Comparison of ENCODE assay signal across 29 cellular contexts in genomic region chr15:98530570-98530969, GRCh38.
DNase-seq lines count a peak whose midpoint lies in the region; ATAC-seq and TF ChIP-seq lines count a peak whose summit lies in the region.
"Had no signal": no experiment of that assay in that cellular context is flagged by ENCODE, and none has a peak within 500 bp of the region (broad histone marks: within the 10 kb centered on the region; RNA-seq: fewer than 3 reads in every experiment).

No MANE protein-coding gene starts in this region.

- 65 to 73% methylated on average over 2 of the region's 2 CpGs for WGBS in sigmoid colon, 2 donors

- intact Hi-C loops in sigmoid colon (cut with DNase I): no loop called here

- TF ChIP-seq POLR2A in sigmoid colon (IDR thresholded peaks at IDR 0.05): no peak

- H3K36me3 ChIP-seq in GM23338 (ENCODE audit: insufficient read depth): no peaks in the 10 kb centered on the region
- no peaks in the 10 kb centered on the region for H3K36me3 ChIP-seq in sigmoid colon
- H3K36me3 ChIP-seq: BE2C, thoracic aorta, vagina had no signal

- H3K4me1 ChIP-seq in GM23338 (ENCODE audit: insufficient read depth) (peaks cover 4% of the 10 kb centered on the region), sigmoid colon (peaks cover 0 to 6% (median 6%) of the 10 kb centered on the region in 4 donors)
- H3K4me1 ChIP-seq: BE2C, psoas muscle had no signal

- peak; percentile 12 for DNase-seq in stimulated activated CD4-positive, alpha-beta T cell treated with anti-CD3 and anti-CD28 coated beads, Interleukin-1b, Interleukin-23, amount 100 ng/mL, for 48 hours
- no peak for DNase-seq in stimulated activated CD4-positive, alpha-beta T cell treated with anti-CD3 and anti-CD28 coated beads, Interleukin-2, amount 100 ng/mL, for 24 hours
- DNase-seq in GM23338 (ENCODE audit: low spot score) (no peak), epithelial cell of esophagus (ENCODE audit: low read depth) (peak; percentile 37), NCI-H187 treated with DMSO at 0.1 percent for 48 hours (lab: John Stamatoyannopoulos, UW) (no peak), sigmoid colon (no peak), activated gamma-delta T cell treated with Interleukin-2 at 50 U/mL for 16 hours (no peak)
- DNase-seq: activated B cell treated with CpG ODN at 0.5 μM for 24 hours; activated CD8-positive, alpha-beta memory T cell treated with anti-CD3 and anti-CD28 coated beads, Interleukin-2, amount 50 U/mL, for 4 hours; BE2C; CD8-positive, alpha-beta T cell; cortex of kidney; effector memory CD4-positive, alpha-beta T cell; left colon; MM.1S; mucosa of descending colon; natural killer cell; NCI-H1105 treated with DMSO at 0.1 percent for 48 hours; NCI-H1930; NCI-H524 treated with DMSO at 0.1 percent for 48 hours; PC-9; psoas muscle; SK-N-SH had no signal

- peaks cover 8% of the 10 kb centered on the region for H3K4me1 Mint-ChIP-seq in GM23338
- H3K4me1 Mint-ChIP-seq: activated B cell treated with CpG ODN at 0.5 μM for 24 hours, natural killer cell had no signal

- peaks cover 3% of the 10 kb centered on the region for H3K27me3 Mint-ChIP-seq in GM23338 (ENCODE audit: insufficient read depth, low read depth, poor library complexity)

- no peak for TF ChIP-seq CTCF in GM23338 (conservative IDR thresholded peaks at IDR 0.05; ENCODE audit: low read depth in 2 of 2)
- TF ChIP-seq CTCF in epithelial cell of esophagus (IDR thresholded peaks at IDR 0.05; ENCODE audit: insufficient read depth, low read depth, low read length, missing control alignments): no peak
- no peak for TF ChIP-seq CTCF in sigmoid colon (IDR thresholded peaks at IDR 0.05)

- no peak overlapping the region for H3K4me3 Mint-ChIP-seq in GM23338
- H3K4me3 Mint-ChIP-seq: activated B cell treated with CpG ODN at 0.5 μM for 24 hours; CD8-positive, alpha-beta T cell; natural killer cell; stimulated activated naive CD8-positive, alpha-beta T cell treated with anti-CD3 and anti-CD28 coated beads, Interleukin-15, Interleukin-2, amounts not matched to agents 100 ng/mL and 50 ng/mL, for 24 hours; T-helper 1 cell treated with Interleukin-12 subunit alpha and Interleukin-12 subunit beta and Interleukin-4 antibody, amounts not matched to agents 30 μg/mL and 1 μg/mL, for 36 hours had no signal

- TF ChIP-seq EP300 in sigmoid colon (IDR thresholded peaks at IDR 0.05): no peak

- H3K4me3 ChIP-seq in GM23338 (no peak overlapping the region), epithelial cell of esophagus (ENCODE audit: low read length) (no peak overlapping the region), sigmoid colon (no peak overlapping the region)
- H3K4me3 ChIP-seq: mucosa of descending colon, PC-9, psoas muscle, thoracic aorta, vagina had no signal

- no peak for ATAC-seq in GM23338
- ATAC-seq: CD8-positive, alpha-beta T cell; HepG2; left colon; mucosa of descending colon; natural killer cell; psoas muscle; Right ventricle myocardium inferior had no signal

- H3K79me2 ChIP-seq in GM23338 (replicated peaks; ENCODE audit: insufficient read depth): no peaks in the 10 kb centered on the region

- no peaks in the 10 kb centered on the region for H3K9me3 ChIP-seq in sigmoid colon
- H3K9me3 ChIP-seq: BE2C, mucosa of descending colon, psoas muscle, SK-N-SH, thoracic aorta, vagina had no signal

- no peak overlapping the region for H3K27ac Mint-ChIP-seq in GM23338
- H3K27ac Mint-ChIP-seq: activated B cell treated with CpG ODN at 0.5 μM for 24 hours; CD8-positive, alpha-beta T cell; natural killer cell; stimulated activated naive CD8-positive, alpha-beta T cell treated with anti-CD3 and anti-CD28 coated beads, Interleukin-15, Interleukin-2, amounts not matched to agents 100 ng/mL and 50 ng/mL, for 24 hours; T-helper 1 cell treated with Interleukin-12 subunit alpha and Interleukin-12 subunit beta and Interleukin-4 antibody, amounts not matched to agents 30 μg/mL and 1 μg/mL, for 36 hours had no signal

- H3K9me2 ChIP-seq in GM23338 (ENCODE audit: insufficient read depth): no peaks in the 10 kb centered on the region
- H3K9me2 ChIP-seq: SK-N-SH had no signal

- H3K27me3 ChIP-seq in GM23338 (ENCODE audit: insufficient read depth) (no peaks in the 10 kb centered on the region), sigmoid colon (no peaks in the 10 kb centered on the region)
- H3K27me3 ChIP-seq: vagina had no signal

- H3F3A ChIP-seq in GM23338 (replicated peaks; ENCODE audit: low read depth): no peaks in the 10 kb centered on the region

- peak overlapping the region; percentile 32 for H2AFZ ChIP-seq in GM23338
- H2AFZ ChIP-seq: PC-9 had no signal

- H3K4me2 ChIP-seq in GM23338: no peak overlapping the region
- H3K4me2 ChIP-seq: PC-9, SK-N-SH had no signal

- H4K20me1 ChIP-seq in GM23338 (replicated peaks; ENCODE audit: insufficient read depth): no peaks in the 10 kb centered on the region

- no peak overlapping the region for H3K27ac ChIP-seq in GM23338 (ENCODE audit: low read depth)
- H3K27ac ChIP-seq in sigmoid colon: no peak overlapping the region
- H3K27ac ChIP-seq: PC-9, psoas muscle, thoracic aorta, vagina had no signal

- H3K9me3 Mint-ChIP-seq in GM23338: no peaks in the 10 kb centered on the region
- H3K9me3 Mint-ChIP-seq: activated B cell treated with CpG ODN at 0.5 μM for 24 hours; CD8-positive, alpha-beta T cell; natural killer cell; stimulated activated naive CD8-positive, alpha-beta T cell treated with anti-CD3 and anti-CD28 coated beads, Interleukin-15, Interleukin-2, amounts not matched to agents 100 ng/mL and 50 ng/mL, for 24 hours; T-helper 1 cell treated with Interleukin-12 subunit alpha and Interleukin-12 subunit beta and Interleukin-4 antibody, amounts not matched to agents 30 μg/mL and 1 μg/mL, for 36 hours had no signal

- no peaks in the 10 kb centered on the region for H3K36me3 Mint-ChIP-seq in GM23338 (ENCODE audit: low read depth)
- H3K36me3 Mint-ChIP-seq: CD8-positive, alpha-beta T cell; natural killer cell had no signal

TF ChIP-seq in GM23338, 12 proteins besides CTCF, POLR2A, EP300 and RAD21:
- TF ChIP-seq ZNF462 (CRISPR knock-in tag; IDR thresholded peaks at IDR 0.05) (no peak), STAT1 (IDR thresholded peaks at IDR 0.05; ENCODE audit: unreplicated experiment) (no peak), ZNF331 (CRISPR knock-in tag; IDR thresholded peaks at IDR 0.05; ENCODE audit: low read depth) (no peak)

Comparison
In these comparisons a context has a peak if more than half of its experiments do, and no peak if none do; other contexts are left out.
1. DNase-seq: peak in stimulated activated CD4-positive, alpha-beta T cell treated with anti-CD3 and anti-CD28 coated beads, Interleukin-1b, Interleukin-23, amount 100 ng/mL, for 48 hours (single experiment) and epithelial cell of esophagus (single experiment); none in stimulated activated CD4-positive, alpha-beta T cell treated with anti-CD3 and anti-CD28 coated beads, Interleukin-2, amount 100 ng/mL, for 24 hours (0 of 2), GM23338 (single experiment), NCI-H187 treated with DMSO at 0.1 percent for 48 hours (single experiment), sigmoid colon (single experiment) and activated gamma-delta T cell treated with Interleukin-2 at 50 U/mL for 16 hours (single experiment).